9 cellular contexts compared by ENCODE assay signal in the genomic region with DNA sequence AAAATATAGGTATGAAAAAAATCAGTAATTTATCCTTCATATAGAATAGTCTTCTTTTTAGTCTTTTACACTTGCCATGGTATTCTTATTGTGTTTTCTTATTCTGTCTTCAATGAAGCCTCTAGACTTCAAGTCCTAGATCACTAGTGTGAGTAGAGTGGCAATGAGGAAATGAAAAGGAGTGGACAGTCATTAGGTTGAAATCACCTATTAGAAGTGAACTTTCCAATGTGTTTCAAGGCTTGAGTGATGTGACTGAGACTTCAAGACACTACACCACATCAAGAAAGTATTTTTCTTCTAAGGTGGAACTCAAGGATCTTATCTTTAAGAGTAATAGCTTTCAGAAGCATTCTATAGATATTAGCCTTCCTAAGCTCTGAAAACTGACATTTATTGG.
"Had no signal": no experiment of that assay in that cellular context is flagged by ENCODE, and none has a peak within 500 bp of the region (broad histone marks: within the 10 kb centered on the region; RNA-seq: fewer than 3 reads in every experiment).

No MANE protein-coding gene starts in this region.

- H3K27ac ChIP-seq: HL-60, KMS-11 had no signal

- DNase-seq: IMR-90, KBM-7, KG1 had no signal

- ATAC-seq: HepG2, K562 had no signal

- FAIRE-seq: HepG2, HTR-8/SVneo, K562 had no signal

- H3K4me1 Mint-ChIP-seq: IgD-negative memory B cell had no signal

- H3K4me3 Mint-ChIP-seq: IgD-negative memory B cell had no signal

- H3K27me3 Mint-ChIP-seq: IgD-negative memory B cell had no signal

- H3K4me3 ChIP-seq: K562 had no signal

- H3K36me3 Mint-ChIP-seq: IgD-negative memory B cell had no signal

- H3K9ac ChIP-seq: KMS-11 had no signal

- H3K4me2 ChIP-seq: KMS-11 had no signal
